Comparison of ENCODE assay signal across 9 cellular contexts in genomic region chr14:34012978-34013713, GRCh38.
DNase-seq lines count a peak whose midpoint lies in the region; ATAC-seq and TF ChIP-seq lines count a peak whose summit lies in the region.
"Had no signal": no experiment of that assay in that cellular context is flagged by ENCODE, and none has a peak within 500 bp of the region (broad histone marks: within the 10 kb centered on the region; RNA-seq: fewer than 3 reads in every experiment).

No MANE protein-coding gene starts in this region.

- ATAC-seq in GM19463 (IDR thresholded peaks at IDR 0.05; ENCODE audit: unreplicated experiment) (peak; percentile 84), HG03439 (IDR thresholded peaks at IDR 0.05; ENCODE audit: unreplicated experiment) (peak; percentile 54)
- peak; percentile 63 for ATAC-seq in activated T-helper 17 cell treated with anti-CD3 and anti-CD28 coated beads, Interleukin-2, amount 50 U/mL, for 72 hours (replicated peaks)

- POLR2A ChIA-PET in GM10248 (lab: Yijun Ruan, JAX), result no interaction called here

- H3K36me3 Mint-ChIP-seq in activated T-helper 17 cell treated with anti-CD3 and anti-CD28 coated beads, Interleukin-2, amount 50 U/mL, for 72 hours (ENCODE audit: low read depth), result peaks cover 16% of the 10 kb centered on the region
- no peaks in the 10 kb centered on the region for H3K36me3 Mint-ChIP-seq in chondrocyte (ENCODE audit: low read depth)

- intact Hi-C loops in vagina (cut with DNase I), result no loop called here

- no peak for TF ChIP-seq CTCF in GM10248 (IDR thresholded peaks at IDR 0.05; ENCODE audit: control extremely low read depth, extremely low read depth, low read depth, missing control alignments)
- TF ChIP-seq CTCF in vagina (IDR thresholded peaks at IDR 0.05), result no peak
- no peak for TF ChIP-seq CTCF in chondrocyte (IDR thresholded peaks at IDR 0.05)

- DNase-seq in GM10248 (ENCODE audit: extremely low spot score) (peak; percentile 64), vagina (ENCODE audit: extremely low spot score in 2 of 2) (no peak), foreskin melanocyte (no peak), chondrocyte (ENCODE audit: low spot score) (no peak), NCI-H1694 treated with DMSO at 0.1 percent for 48 hours (lab: John Stamatoyannopoulos, UW) (no peak)

- peak overlapping the region; percentile 93 for H3K4me3 Mint-ChIP-seq in activated T-helper 17 cell treated with anti-CD3 and anti-CD28 coated beads, Interleukin-2, amount 50 U/mL, for 72 hours
- H3K4me3 Mint-ChIP-seq in chondrocyte (ENCODE audit: unreplicated experiment), result no peak overlapping the region

- H3K4me3 ChIP-seq in vagina, result no peak overlapping the region
- H3K4me3 ChIP-seq: SJSA1 had no signal

- no peaks in the 10 kb centered on the region for H3K9me3 ChIP-seq in vagina
- H3K9me3 ChIP-seq: SJSA1 had no signal

- peaks cover 12% of the 10 kb centered on the region for H3K4me1 Mint-ChIP-seq in activated T-helper 17 cell treated with anti-CD3 and anti-CD28 coated beads, Interleukin-2, amount 50 U/mL, for 72 hours
- peaks cover 2% of the 10 kb centered on the region for H3K4me1 Mint-ChIP-seq in chondrocyte (ENCODE audit: low read depth)

- CTCF ChIA-PET in GM10248 (lab: Yijun Ruan, JAX), result interaction anchor here (0.9 to 2.1 kb wide), 6 partner anchors 9 to 85 kb away, joined by 3 to 5 read pairs (median 4); no protein-coding TSS in a partner anchor

- no peaks in the 10 kb centered on the region for H3K36me3 ChIP-seq in vagina
- H3K36me3 ChIP-seq: SJSA1 had no signal

- H3K27ac ChIP-seq in vagina, result no peak overlapping the region
- H3K27ac ChIP-seq: SJSA1 had no signal

- H3K27ac Mint-ChIP-seq in activated T-helper 17 cell treated with anti-CD3 and anti-CD28 coated beads, Interleukin-2, amount 50 U/mL, for 72 hours, result peak overlapping the region; percentile 84
- H3K27ac Mint-ChIP-seq in chondrocyte (ENCODE audit: unreplicated experiment), result no peak overlapping the region

- H3K27me3 ChIP-seq in vagina, result no peaks in the 10 kb centered on the region
- H3K27me3 ChIP-seq: SJSA1 had no signal

- H3K4me1 ChIP-seq in vagina, result no peaks in the 10 kb centered on the region
- H3K4me1 ChIP-seq: SJSA1 had no signal

- no peaks in the 10 kb centered on the region for H3K9me3 Mint-ChIP-seq in activated T-helper 17 cell treated with anti-CD3 and anti-CD28 coated beads, Interleukin-2, amount 50 U/mL, for 72 hours
- no peaks in the 10 kb centered on the region for H3K9me3 Mint-ChIP-seq in chondrocyte (ENCODE audit: low read depth)

- TF ChIP-seq POLR2A in vagina (IDR thresholded peaks at IDR 0.05), result no peak

- H3K27me3 Mint-ChIP-seq in activated T-helper 17 cell treated with anti-CD3 and anti-CD28 coated beads, Interleukin-2, amount 50 U/mL, for 72 hours, result no peaks in the 10 kb centered on the region
- no peaks in the 10 kb centered on the region for H3K27me3 Mint-ChIP-seq in chondrocyte (ENCODE audit: low read depth)
